Comparison of ENCODE assay signal across 8 cellular contexts in genomic region chr16:369866-370436, GRCh38. TPM values are rescaled to one million over a fixed set of nuclear protein-coding genes. Genes with fewer than 3 reads are reported as not detected.
A peak's percentile ranks its signal among the peaks of the same experiment; 100 is the strongest.
DNase-seq lines count a peak whose midpoint lies in the region; ATAC-seq and TF ChIP-seq lines count a peak whose summit lies in the region.

No MANE protein-coding gene starts in this region.

- H3K27ac Mint-ChIP-seq in endodermal cell, result peak overlapping the region; percentile 61

- H3K4me1 ChIP-seq in BLaER1 (peaks cover 73% of the 10 kb centered on the region), MM.1S (ENCODE audit: low read length) (peaks cover 5% of the 10 kb centered on the region; the same call in 1 of the 2 replicates), endodermal cell (ENCODE audit: control insufficient read depth, insufficient read depth, low read length) (no peaks in the 10 kb centered on the region)

- H4K20me1 ChIP-seq in BLaER1 (peaks cover 40% of the 10 kb centered on the region), MM.1S (ENCODE audit: insufficient read depth, low read length) (no peaks in the 10 kb centered on the region), neural cell (ENCODE audit: insufficient read depth) (no peaks in the 10 kb centered on the region)

- peaks cover 11% of the 10 kb centered on the region for H3K4me1 Mint-ChIP-seq in endodermal cell

- no peaks in the 10 kb centered on the region for H3K9me3 Mint-ChIP-seq in endodermal cell

- H3K36me3 ChIP-seq in BLaER1 (peaks cover 64% of the 10 kb centered on the region), MM.1S (replicated peaks; ENCODE audit: insufficient read depth, low read length) (no peaks in the 10 kb centered on the region), endodermal cell (ENCODE audit: control insufficient read depth, insufficient read depth, low read length) (peaks cover 42% of the 10 kb centered on the region), neural cell (ENCODE audit: insufficient read depth, low read length) (no peaks in the 10 kb centered on the region)

- no peaks in the 10 kb centered on the region for H3K27me3 ChIP-seq in BLaER1
- H3K27me3 ChIP-seq in MM.1S (replicated peaks; ENCODE audit: insufficient read depth, low read length), result no peaks in the 10 kb centered on the region
- H3K27me3 ChIP-seq in endodermal cell (ENCODE audit: control insufficient read depth, insufficient read depth, low read length, poor library complexity, severe bottlenecking), result no peaks in the 10 kb centered on the region
- H3K27me3 ChIP-seq in neural cell (ENCODE audit: insufficient read depth, low read depth, low read length), result no peaks in the 10 kb centered on the region

- H3K27ac ChIP-seq in BLaER1 (0 out of 2 replicates have a peak overlapping the region, but pooled peaks have one; percentile 13), MM.1S (ENCODE audit: low read length) (no peak overlapping the region), endodermal cell (ENCODE audit: low read depth, low read length) (no peak overlapping the region), neural cell (ENCODE audit: low read length) (no peak overlapping the region)

- TF ChIP-seq RAD21 in neural cell (conservative IDR thresholded peaks at IDR 0.05), result no peak

- ATAC-seq in HG02973 (IDR thresholded peaks at IDR 0.05; ENCODE audit: unreplicated experiment), result no peak

- H3K27me3 Mint-ChIP-seq in endodermal cell (ENCODE audit: insufficient read depth), result no peaks in the 10 kb centered on the region

- 0 out of 2 replicates have a peak, but pooled peaks cover 6% of the 10 kb centered on the region for H3K79me2 ChIP-seq in MM.1S (ENCODE audit: low read length)
- no peaks in the 10 kb centered on the region for H3K79me2 ChIP-seq in neural cell (replicated peaks; ENCODE audit: insufficient read depth, low read length)

- H3K4me3 ChIP-seq in BLaER1 (peak overlapping the region; percentile 62), MM.1S (ENCODE audit: low read length) (peak overlapping the region; percentile 20; the same call in 1 of the 2 replicates), endodermal cell (ENCODE audit: low read length) (peak overlapping the region; percentile 77), neural cell (ENCODE audit: low read length) (peak overlapping the region; percentile 61)

- DNase-seq in MM.1S, result no peak
- peak; percentile 76 for DNase-seq in endodermal cell
- no peak for DNase-seq in SIG-M5 (lab: John Stamatoyannopoulos, UW)
- no peak for DNase-seq in amygdala (lab: John Stamatoyannopoulos, UW)
- DNase-seq in C1 segment of cervical spinal cord (lab: John Stamatoyannopoulos, UW), result no peak

- H2AFZ ChIP-seq in MM.1S (ENCODE audit: low read length), result no peak overlapping the region
- H2AFZ ChIP-seq in neural cell (ENCODE audit: low read depth, low read length), result no peak overlapping the region

- peak overlapping the region; percentile 95 for H3K4me2 ChIP-seq in BLaER1
- peak overlapping the region; percentile 62; the same call in 1 of the 2 replicates for H3K4me2 ChIP-seq in MM.1S (ENCODE audit: low read depth, low read length)
- peak overlapping the region; percentile 59 for H3K4me2 ChIP-seq in neural cell (ENCODE audit: low read length)

- no peaks in the 10 kb centered on the region for H3F3A ChIP-seq in MM.1S (ENCODE audit: insufficient read depth, low read length)
- no peaks in the 10 kb centered on the region for H3F3A ChIP-seq in neural cell (ENCODE audit: insufficient read depth, low read length, poor library complexity, severe bottlenecking)

- peak overlapping the region; percentile 72 for H3K4me3 Mint-ChIP-seq in endodermal cell

- H3K9ac ChIP-seq in BLaER1, result peak overlapping the region; percentile 75
- H3K9ac ChIP-seq in MM.1S (ENCODE audit: low read length), result no peak overlapping the region
- no peak overlapping the region for H3K9ac ChIP-seq in endodermal cell (ENCODE audit: extremely low read depth, low read length, poor library complexity, severe bottlenecking)
- H3K9ac ChIP-seq in neural cell (ENCODE audit: low read length), result peak overlapping the region; percentile 38

- peaks cover 16% of the 10 kb centered on the region for H3K36me3 Mint-ChIP-seq in endodermal cell (ENCODE audit: low read depth)

- no peaks in the 10 kb centered on the region for H3K9me2 ChIP-seq in MM.1S (replicated peaks; ENCODE audit: insufficient read depth, low read length)
- H3K9me2 ChIP-seq in neural cell (ENCODE audit: insufficient read depth, low read length), result no peaks in the 10 kb centered on the region

- H3K9me3 ChIP-seq in BLaER1, result no peaks in the 10 kb centered on the region
- H3K9me3 ChIP-seq in MM.1S (replicated peaks; ENCODE audit: insufficient read depth, low read length), result no peaks in the 10 kb centered on the region
- H3K9me3 ChIP-seq in endodermal cell (ENCODE audit: control insufficient read depth, low read length), result no peaks in the 10 kb centered on the region
- H3K9me3 ChIP-seq in neural cell (ENCODE audit: low read length), result no peaks in the 10 kb centered on the region

- WGBS in endodermal cell (ENCODE audit: insufficient coverage in 1 of 2, insufficient read length in 1 of 2), 2 experiments, result 31 to 49% methylated on average over 17 to 26 of the region's 44 CpGs

- TF ChIP-seq EP300 in neural cell (conservative IDR thresholded peaks at IDR 0.05; ENCODE audit: poor library complexity, severe bottlenecking), result no peak

- TF ChIP-seq CTCF in MM.1S (IDR thresholded peaks at IDR 0.05; ENCODE audit: low read length), result no peak
- TF ChIP-seq CTCF in endodermal cell (conservative IDR thresholded peaks at IDR 0.05), result no peak
- TF ChIP-seq CTCF in neural cell (IDR thresholded peaks at IDR 0.05; ENCODE audit: poor library complexity, severe bottlenecking), result no peak

TF ChIP-seq in neural cell, 6 proteins besides CTCF, POLR2A, EP300 and RAD21:
- TF ChIP-seq POLR2AphosphoS5 (IDR thresholded peaks at IDR 0.05) (no peak), EZH2 (IDR thresholded peaks at IDR 0.05; ENCODE audit: borderline replicate concordance, insufficient read depth, low read length, poor library complexity, severe bottlenecking) (no peak), REST (IDR thresholded peaks at IDR 0.05; ENCODE audit: borderline replicate concordance) (no peak), MXI1 (conservative IDR thresholded peaks at IDR 0.05; ENCODE audit: poor library complexity, severe bottlenecking) (no peak), SMC3 (conservative IDR thresholded peaks at IDR 0.05; ENCODE audit: poor library complexity) (no peak), TAF1 (IDR thresholded peaks at IDR 0.05; ENCODE audit: low read depth) (no peak)

RNA-seq across cellular contexts. Expression of gene MRPL28, which starts 0.4 kb away (rescaled TPM):
- total RNA-seq in endodermal cell, result 100 to 1,000 TPM; 137 to 138 TPM
- 84.7 TPM for polyA plus RNA-seq in endodermal cell (2013, experiment 1 of 2)
- 79.2 TPM for polyA plus RNA-seq in endodermal cell (2013, experiment 2 of 2)
- polyA plus RNA-seq in neural cell, result 134 and 182 TPM in 2 replicates
- polyA minus RNA-seq in neural cell, result 60.3 and 61.8 TPM in 2 replicates

RNA-seq across cellular contexts. Expression of gene PGAP6, which starts 11.8 kb away (rescaled TPM):
- total RNA-seq in endodermal cell, result 100 to 1,000 TPM; 104 to 115 TPM
- polyA plus RNA-seq in endodermal cell (2013, experiment 1 of 2), result 50.8 TPM
- 45.1 TPM for polyA plus RNA-seq in endodermal cell (2013, experiment 2 of 2)
- polyA plus RNA-seq in neural cell, result 36.7 and 47.3 TPM in 2 replicates
- polyA minus RNA-seq in neural cell, result 28.4 and 39.9 TPM in 2 replicates

RNA-seq across cellular contexts. Expression of gene AXIN1, which starts 17.4 kb away (rescaled TPM):
- total RNA-seq in endodermal cell, result 10 to 100 TPM; 36.5 to 37.3 TPM
- 23.7 TPM for polyA plus RNA-seq in endodermal cell (2013, experiment 1 of 2)
- 22.3 TPM for polyA plus RNA-seq in endodermal cell (2013, experiment 2 of 2)
- polyA plus RNA-seq in neural cell, result 30.5 and 34.3 TPM in 2 replicates
- polyA minus RNA-seq in neural cell, result 25.5 and 26.8 TPM in 2 replicates

RNA-seq across cellular contexts. Expression of gene NME4, which starts 27.0 kb away (rescaled TPM):
- total RNA-seq in endodermal cell, result 100 to 1,000 TPM; 274 to 350 TPM
- 292 TPM for polyA plus RNA-seq in endodermal cell (2013, experiment 1 of 2)
- 276 TPM for polyA plus RNA-seq in endodermal cell (2013, experiment 2 of 2)
- polyA plus RNA-seq in neural cell, result 63.4 and 65.2 TPM in 2 replicates
- 17.9 and 19.7 TPM in 2 replicates for polyA minus RNA-seq in neural cell

RNA-seq across cellular contexts. Expression of gene DECR2, which starts 31.7 kb away (rescaled TPM):
- total RNA-seq in endodermal cell, result 10 to 100 TPM; 31.8 to 43.5 TPM
- polyA plus RNA-seq in endodermal cell (2013, experiment 1 of 2), result 24.9 TPM
- polyA plus RNA-seq in endodermal cell (2013, experiment 2 of 2), result 23.0 TPM
- polyA plus RNA-seq in neural cell, result 58.8 and 71.8 TPM in 2 replicates
- 11.2 and 18.0 TPM in 2 replicates for polyA minus RNA-seq in neural cell

Comparison
In these comparisons a context has a peak if more than half of its experiments do, and no peak if none do; other contexts are left out.
1. H3K4me3 ChIP-seq: peak in every context shown above with its lines; median percentile 77 in endodermal cell; 62 in BLaER1; 61 in neural cell; 20 in MM.1S.
2. H3K9ac ChIP-seq: peak in BLaER1 (single experiment) and neural cell (single experiment); none in MM.1S (single experiment) and endodermal cell (single experiment).
3. Peak in every context shown above with its lines, with median percentiles within 50 percentile points of each other: H3K4me2 ChIP-seq.